In the genomic region with DNA sequence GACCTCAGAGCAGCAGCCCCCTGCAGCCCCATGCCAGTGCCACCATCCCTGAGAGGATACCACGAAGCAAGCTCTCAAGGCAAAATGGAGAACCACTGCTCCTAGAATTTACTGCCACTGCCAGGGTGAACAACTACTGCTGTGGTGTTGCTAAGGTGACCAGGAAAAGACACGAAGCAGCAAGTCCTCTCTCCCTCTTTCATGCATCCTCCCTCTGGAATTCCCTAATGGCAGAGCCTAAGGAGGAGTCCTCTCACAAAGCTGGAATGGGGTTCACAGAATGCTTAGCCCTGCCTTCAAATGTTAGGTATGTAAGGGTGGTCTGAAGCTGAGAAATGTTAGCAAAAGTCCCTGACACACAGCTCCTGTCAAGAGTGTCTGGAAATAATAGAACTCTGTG, we compare ENCODE assay signal across 28 cellular contexts. TPM values are rescaled to one million over a fixed set of nuclear protein-coding genes. Genes with fewer than 3 reads are reported as not detected.
"Had no signal": no experiment of that assay in that cellular context is flagged by ENCODE, and none has a peak within 500 bp of the region (broad histone marks: within the 10 kb centered on the region; RNA-seq: fewer than 3 reads in every experiment).

No MANE protein-coding gene starts in this region.

- H3K27me3 Mint-ChIP-seq: activated CD4-positive, alpha-beta memory T cell treated with anti-CD3 and anti-CD28 coated beads for 36 hours; activated naive CD8-positive, alpha-beta T cell treated with anti-CD3 and anti-CD28 coated beads for 36 hours; effector memory CD8-positive, alpha-beta T cell; memory B cell; naive B cell; stimulated activated naive B cell treated with anti-CD40 and anti-IgM and Interleukin-4, amounts not matched to agents 10 μg/mL and 1 μg/mL and 100 μg/mL, for 72 hours had no signal

- H3K27ac Mint-ChIP-seq: activated CD4-positive, alpha-beta memory T cell treated with anti-CD3 and anti-CD28 coated beads for 36 hours; activated naive CD8-positive, alpha-beta T cell treated with anti-CD3 and anti-CD28 coated beads for 36 hours; effector memory CD8-positive, alpha-beta T cell; memory B cell; naive B cell; stimulated activated naive B cell treated with anti-CD40 and anti-IgM and Interleukin-4, amounts not matched to agents 10 μg/mL and 1 μg/mL and 100 μg/mL, for 72 hours; T-helper 1 cell treated with Interleukin-12 subunit alpha and Interleukin-12 subunit beta and Interleukin-4 antibody, amounts not matched to agents 30 μg/mL and 1 μg/mL, for 36 hours had no signal

- H3K9me3 ChIP-seq: colonic mucosa, esophagus squamous epithelium, gastrocnemius medialis, mucosa of descending colon, sigmoid colon, testis had no signal

- H3K9me3 Mint-ChIP-seq: activated CD4-positive, alpha-beta memory T cell treated with anti-CD3 and anti-CD28 coated beads for 36 hours; activated naive CD8-positive, alpha-beta T cell treated with anti-CD3 and anti-CD28 coated beads for 36 hours; effector memory CD8-positive, alpha-beta T cell; T-helper 1 cell treated with Interleukin-12 subunit alpha and Interleukin-12 subunit beta and Interleukin-4 antibody, amounts not matched to agents 30 μg/mL and 1 μg/mL, for 36 hours had no signal

- H3K4me3 Mint-ChIP-seq: activated CD4-positive, alpha-beta memory T cell treated with anti-CD3 and anti-CD28 coated beads for 36 hours; activated naive CD8-positive, alpha-beta T cell treated with anti-CD3 and anti-CD28 coated beads for 36 hours; effector memory CD8-positive, alpha-beta T cell; memory B cell; naive B cell; stimulated activated naive B cell treated with anti-CD40 and anti-IgM and Interleukin-4, amounts not matched to agents 10 μg/mL and 1 μg/mL and 100 μg/mL, for 72 hours; T-helper 1 cell treated with Interleukin-12 subunit alpha and Interleukin-12 subunit beta and Interleukin-4 antibody, amounts not matched to agents 30 μg/mL and 1 μg/mL, for 36 hours had no signal

- DNase-seq: activated CD4-positive, alpha-beta memory T cell treated with anti-CD3 and anti-CD28 coated beads for 36 hours; activated CD4-positive, alpha-beta T cell treated with anti-CD3 and anti-CD28 coated beads for 4 hours; activated CD4-positive, CD25-positive, alpha-beta regulatory T cell; activated naive CD4-positive, alpha-beta T cell treated with Interleukin-2 at 50 U/mL for 16 hours; activated naive CD8-positive, alpha-beta T cell treated with anti-CD3 and anti-CD28 coated beads for 36 hours; activated T-cell treated with anti-CD3 and anti-CD28 coated beads, Interleukin-2, amount 50 U/mL, for 48 hours; colonic mucosa; dorsolateral prefrontal cortex; effector memory CD8-positive, alpha-beta T cell; esophagus squamous epithelium; gastrocnemius medialis; hippocampal formation; mucosa of descending colon; naive B cell; retina; sigmoid colon; stimulated activated CD4-positive, alpha-beta T cell treated with anti-CD3 and anti-CD28 coated beads, Interleukin-15, amount 100 ng/mL, for 24 hours; stimulated activated naive B cell treated with anti-CD40 and anti-IgM and Interleukin-4, amounts not matched to agents 10 μg/mL and 1 μg/mL and 100 μg/mL, for 72 hours; testis; trophoblast cell had no signal

- H3K4me1 Mint-ChIP-seq: activated naive CD8-positive, alpha-beta T cell treated with anti-CD3 and anti-CD28 coated beads for 36 hours; memory B cell; naive B cell; stimulated activated naive B cell treated with anti-CD40 and anti-IgM and Interleukin-4, amounts not matched to agents 10 μg/mL and 1 μg/mL and 100 μg/mL, for 72 hours had no signal

- H3K4me3 ChIP-seq: colonic mucosa, dorsolateral prefrontal cortex, esophagus squamous epithelium, gastrocnemius medialis, mucosa of descending colon, sigmoid colon, smooth muscle cell, testis had no signal

- H3K36me3 Mint-ChIP-seq: activated CD4-positive, alpha-beta memory T cell treated with anti-CD3 and anti-CD28 coated beads for 36 hours; activated naive CD8-positive, alpha-beta T cell treated with anti-CD3 and anti-CD28 coated beads for 36 hours; memory B cell; naive B cell; stimulated activated naive B cell treated with anti-CD40 and anti-IgM and Interleukin-4, amounts not matched to agents 10 μg/mL and 1 μg/mL and 100 μg/mL, for 72 hours had no signal

- H3K36me3 ChIP-seq: colonic mucosa, esophagus squamous epithelium, gastrocnemius medialis, sigmoid colon had no signal

- H3K4me2 ChIP-seq: smooth muscle cell had no signal

- H3K27ac ChIP-seq: colonic mucosa, dorsolateral prefrontal cortex, esophagus squamous epithelium, gastrocnemius medialis, sigmoid colon, testis had no signal

- FAIRE-seq: bronchial epithelial cell had no signal

- H3K4me1 ChIP-seq: colonic mucosa, esophagus squamous epithelium, gastrocnemius medialis, sigmoid colon, testis had no signal

- H3K27me3 ChIP-seq: colonic mucosa, dorsolateral prefrontal cortex, esophagus squamous epithelium, gastrocnemius medialis, sigmoid colon, testis had no signal

RNA-seq across cellular contexts. Expression of a gene that starts 35.8 kb away (rescaled TPM):
- total RNA-seq: activated CD4-positive, alpha-beta memory T cell treated with anti-CD3 and anti-CD28 coated beads for 36 hours; activated naive CD8-positive, alpha-beta T cell treated with anti-CD3 and anti-CD28 coated beads for 36 hours; bronchial epithelial cell; esophagus squamous epithelium; gastrocnemius medialis; lower leg skin; mucosa of descending colon; osteoblast; posterior vena cava; sigmoid colon; smooth muscle cell had no signal
- polyA plus RNA-seq: neural cell, smooth muscle cell had no signal
